Comparison of ENCODE assay signal across 6 cellular contexts in genomic region chr5:157756122-157756521, GRCh38.
"Had no signal": no experiment of that assay in that cellular context is flagged by ENCODE, and none has a peak within 500 bp of the region (broad histone marks: within the 10 kb centered on the region; RNA-seq: fewer than 3 reads in every experiment).

No MANE protein-coding gene starts in this region.

- H3K9me3 Mint-ChIP-seq: IgD-negative memory B cell had no signal

- H3K27ac Mint-ChIP-seq: IgD-negative memory B cell had no signal

- ATAC-seq: HepG2, K562 had no signal

- H3K4me1 Mint-ChIP-seq: IgD-negative memory B cell had no signal

- H3K4me3 Mint-ChIP-seq: IgD-negative memory B cell had no signal

- DNase-seq: IMR-90, KBM-7, KG1 had no signal
